Comparison of ENCODE assay signal across 7 cellular contexts in genomic region chr9:138092057-138092456, GRCh38.
DNase-seq lines count a peak whose midpoint lies in the region; FAIRE-seq and TF ChIP-seq lines count a peak whose summit lies in the region.
"Not testable (repeated sequence)": the region's sequence is repeated elsewhere in the genome, so short reads cannot be mapped to it uniquely, and the experiment has no call there.

No MANE protein-coding gene starts in this region.

- DNase-seq in DMS53 (lab: John Stamatoyannopoulos, UW), result peak; percentile 27
- peak; percentile 48 for DNase-seq in NCI-H510A treated with DMSO at 0.1 percent for 48 hours (lab: John Stamatoyannopoulos, UW)
- DNase-seq in activated CD8-positive, alpha-beta memory T cell treated with anti-CD3 and anti-CD28 coated beads for 24 hours, result peak; percentile 7
- DNase-seq in bronchial epithelial cell (ENCODE audit: low read depth), result peak; percentile 4
- DNase-seq in kidney, result peak; percentile 10
- DNase-seq in type B pancreatic cell (ENCODE audit: extremely low spot score, unreplicated experiment), result peak; percentile 48

- intact Hi-C loops in kidney (cut with DNase I), result not testable (repeated sequence)

- H3K4me3 Mint-ChIP-seq in type B pancreatic cell, result not testable (repeated sequence)

- FAIRE-seq in bronchial epithelial cell (lab: Jason Lieb, UNC); kidney (lab: Jason Lieb, UNC): not testable (repeated sequence)

- not testable (repeated sequence) for H3K27me3 ChIP-seq in bronchial epithelial cell (ENCODE audit: control insufficient read depth, insufficient read depth, low read length)

- not testable (repeated sequence) for H3K9me3 Mint-ChIP-seq in type B pancreatic cell

- not testable (repeated sequence) for H3K27ac ChIP-seq in HEK293 (ENCODE audit: extremely low read depth, low read depth, low read length); kidney (ENCODE audit: low read depth in 2 of 2, low read length in 2 of 2)

- TF ChIP-seq CTCF in HEK293 (tag by site-specific recombination; IDR thresholded peaks at IDR 0.05); bronchial epithelial cell (IDR thresholded peaks at IDR 0.05; ENCODE audit: insufficient read depth, low read length, severe bottlenecking); kidney (IDR thresholded peaks at IDR 0.05; ENCODE audit: borderline replicate concordance, extremely low read depth, insufficient read depth); type B pancreatic cell (conservative IDR thresholded peaks at IDR 0.05): not testable (repeated sequence)

- POLR2A ChIA-PET in HEK293 (lab: Yijun Ruan, JAX), result not testable (repeated sequence)

- H3K4me1 Mint-ChIP-seq in type B pancreatic cell (ENCODE audit: unreplicated experiment), result not testable (repeated sequence)

- not testable (repeated sequence) for H3K9ac ChIP-seq in kidney (ENCODE audit: low read length in 2 of 2)

- H3K27me3 Mint-ChIP-seq in type B pancreatic cell, result not testable (repeated sequence)

- not testable (repeated sequence) for H3K27ac Mint-ChIP-seq in type B pancreatic cell

- not testable (repeated sequence) for H3K36me3 ChIP-seq in HEK293 (ENCODE audit: control insufficient read depth in 2 of 2, insufficient read depth in 1 of 2, low read length in 2 of 2); bronchial epithelial cell (ENCODE audit: control insufficient read depth, insufficient read depth, low read length); kidney (ENCODE audit: control insufficient read depth in 1 of 2, insufficient read depth in 2 of 2, low read length in 2 of 2)

- not testable (repeated sequence) for H3K9me3 ChIP-seq in HEK293 (ENCODE audit: control insufficient read depth, insufficient read depth, low read depth, low read length); kidney (ENCODE audit: control insufficient read depth in 1 of 2, low read length in 2 of 2)

- not testable (repeated sequence) for H3K4me1 ChIP-seq in HEK293 (ENCODE audit: control insufficient read depth, insufficient read depth, low read length); kidney (ENCODE audit: control insufficient read depth in 1 of 2, insufficient read depth in 1 of 2, low read depth in 1 of 2, low read length in 2 of 2)

- H3K4me3 ChIP-seq in HEK293 (ENCODE audit: low read depth, low read length); bronchial epithelial cell (ENCODE audit: low read depth, low read length); kidney (ENCODE audit: low read length in 2 of 2): not testable (repeated sequence)

- H3K36me3 Mint-ChIP-seq in type B pancreatic cell, result not testable (repeated sequence)

- CTCF ChIA-PET in HEK293 (lab: Yijun Ruan, JAX), result not testable (repeated sequence)

TF ChIP-seq in HEK293, 187 proteins besides CTCF, POLR2A, EP300 and RAD21:
- peak; percentile 48 for TF ChIP-seq SETDB1 (IDR thresholded peaks at IDR 0.05; ENCODE audit: insufficient read length, low read length)
